Comparison of ENCODE assay signal across 8 cellular contexts in the genomic region with DNA sequence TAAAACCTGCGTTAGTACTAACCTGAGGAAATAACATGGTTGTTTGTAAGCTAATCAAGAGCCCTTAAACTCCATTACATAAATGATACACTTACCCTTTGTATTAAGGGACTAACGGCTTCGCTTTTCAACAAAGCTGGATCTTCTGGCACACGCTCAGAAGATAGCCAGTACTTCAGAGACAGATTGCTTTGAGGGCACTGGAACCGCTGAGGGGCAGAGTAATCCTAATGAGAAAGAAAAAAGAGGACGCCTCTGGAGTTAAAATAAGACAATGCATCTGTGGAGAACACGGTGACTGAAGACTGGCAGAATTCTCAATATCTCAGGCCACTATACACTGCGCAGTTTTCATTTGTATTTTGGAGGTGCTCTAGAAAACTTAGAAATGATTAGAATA. TPM values are rescaled to one million over a fixed set of nuclear protein-coding genes. Genes with fewer than 3 reads are reported as not detected.
DNase-seq lines count a peak whose midpoint lies in the region; ATAC-seq, FAIRE-seq and TF ChIP-seq lines count a peak whose summit lies in the region.

No MANE protein-coding gene starts in this region.

- H2AK5ac ChIP-seq in neuronal stem cell (ENCODE audit: low read depth, low read length): no peak overlapping the region

- no peak overlapping the region for H3K23ac ChIP-seq in neuronal stem cell (ENCODE audit: low read depth, low read length, poor library complexity)

- H4K91ac ChIP-seq in neuronal stem cell (ENCODE audit: low read depth, low read length, poor library complexity): no peak overlapping the region

- H3K27ac ChIP-seq in neuronal stem cell (replicated peaks; ENCODE audit: low read length): no peak overlapping the region

- no peaks in the 10 kb centered on the region for H3K79me1 ChIP-seq in neuronal stem cell (ENCODE audit: low read depth, low read length)

- H2BK12ac ChIP-seq in neuronal stem cell (ENCODE audit: low read length): no peak overlapping the region

- no peak overlapping the region for H3K18ac ChIP-seq in neuronal stem cell (ENCODE audit: low read length)

- no CpG with 5 or more reads among the region's 8 CpGs for WGBS in neuronal stem cell (ENCODE audit: extremely low coverage in 2 of 2, insufficient read length in 2 of 2, insufficient replicate concordance in 1 of 2), 2 donors

- H4K8ac ChIP-seq in neuronal stem cell (ENCODE audit: low read depth, low read length): no peak overlapping the region

- no peak overlapping the region for H2BK5ac ChIP-seq in neuronal stem cell (ENCODE audit: low read length)

- no peaks in the 10 kb centered on the region for H3K9me3 ChIP-seq in neuronal stem cell (replicated peaks in 1 of 2; ENCODE audit: control insufficient read depth in 2 of 2, insufficient read depth in 1 of 2, low read depth in 1 of 2, low read length in 2 of 2)

- H3K36me3 ChIP-seq in neuronal stem cell (replicated peaks in 1 of 2; ENCODE audit: control insufficient read depth in 2 of 2, insufficient read depth in 2 of 2, low read length in 2 of 2): peaks cover 2 to 11% of the 10 kb centered on the region in 2 donors

- H2BK15ac ChIP-seq in neuronal stem cell (ENCODE audit: low read length): no peak overlapping the region

- no peak overlapping the region for H2BK120ac ChIP-seq in neuronal stem cell (ENCODE audit: low read depth, low read length)

- DNase-seq in D721Med (ENCODE audit: insufficient read length, low spot score) (no peak), NCI-H2227 treated with DMSO at 0.1 percent for 48 hours (lab: John Stamatoyannopoulos, UW) (peak; percentile 62), cerebellum (ENCODE audit: low spot score) (peak; percentile 33), neuronal stem cell (ENCODE audit: low spot score) (no peak), SW480 (ENCODE audit: low spot score) (no peak), NCI-H2081 treated with DMSO at 0.1 percent for 48 hours (lab: John Stamatoyannopoulos, UW) (no peak)
- no peak for DNase-seq in activated CD4-positive, alpha-beta T cell treated with anti-CD3 and anti-CD28 coated beads for 48 hours

- peak overlapping the region; percentile 99 for H2AFZ ChIP-seq in neuronal stem cell (ENCODE audit: low read length)

- H3K27me3 ChIP-seq in neuronal stem cell (ENCODE audit: control insufficient read depth in 3 of 3, insufficient read depth in 3 of 3, low read depth in 1 of 3, low read length in 3 of 3): no peaks in the 10 kb centered on the region

- H3K4me3 ChIP-seq in neuronal stem cell (ENCODE audit: low read length in 2 of 2): peak overlapping the region in 1 of 2 donors; percentile 83

- TF ChIP-seq CTCF in D721Med (IDR thresholded peaks at IDR 0.05; ENCODE audit: insufficient read depth, missing control alignments): no peak

- FAIRE-seq in D721Med (lab: Jason Lieb, UNC): peak; percentile 6

- ATAC-seq in HG02970 (IDR thresholded peaks at IDR 0.05; ENCODE audit: low FRiP score, unreplicated experiment): no peak

- H3K4me1 ChIP-seq in neuronal stem cell (ENCODE audit: control insufficient read depth in 2 of 2, insufficient read depth in 1 of 2, low read depth in 1 of 2, low read length in 2 of 2): peaks cover 1 to 3% of the 10 kb centered on the region in 2 donors

- H3K4ac ChIP-seq in neuronal stem cell (ENCODE audit: low read length): no peak overlapping the region

- no peak overlapping the region for H3K4me2 ChIP-seq in neuronal stem cell (ENCODE audit: insufficient read depth, low read length, poor library complexity, severe bottlenecking)

- no peak overlapping the region for H3K14ac ChIP-seq in neuronal stem cell (ENCODE audit: low read length)

- H3K9ac ChIP-seq in neuronal stem cell (ENCODE audit: low read depth, low read length, poor library complexity): no peak overlapping the region

RNA-seq across cellular contexts. Expression of a gene that starts 1.5 kb away (rescaled TPM):
- 88.5 TPM for total RNA-seq in cerebellum
- polyA plus RNA-seq in neuronal stem cell (2013, experiment 1 of 2): 187 TPM
- 194 TPM for polyA plus RNA-seq in neuronal stem cell (2013, experiment 2 of 2)

Comparison
In these comparisons a context has a peak if more than half of its experiments do, and no peak if none do; other contexts are left out.
1. DNase-seq: peak in NCI-H2227 treated with DMSO at 0.1 percent for 48 hours (single experiment) and cerebellum (single experiment); none in D721Med (single experiment), neuronal stem cell (single experiment), SW480 (single experiment), NCI-H2081 treated with DMSO at 0.1 percent for 48 hours (single experiment) and activated CD4-positive, alpha-beta T cell treated with anti-CD3 and anti-CD28 coated beads for 48 hours (single experiment).